ENCODE assay signal across 14 cellular contexts in genomic region chr9:121674952-121675351, GRCh38. TPM values are rescaled to one million over a fixed set of nuclear protein-coding genes. Genes with fewer than 3 reads are reported as not detected.
DNase-seq lines count a peak whose midpoint lies in the region; ATAC-seq and TF ChIP-seq lines count a peak whose summit lies in the region.
"Had no signal": no experiment of that assay in that cellular context is flagged by ENCODE, and none has a peak within 500 bp of the region (broad histone marks: within the 10 kb centered on the region; RNA-seq: fewer than 3 reads in every experiment).

No MANE protein-coding gene starts in this region.

- no TSS peak for BruUV-seq in HCT116 (replicated peaks; lab: Mats Ljungman, UMichigan)

- TF ChIP-seq POLR2A in HCT116 (IDR thresholded peaks at IDR 0.05; ENCODE audit: borderline replicate concordance, extremely low read depth, insufficient read depth, insufficient read length): no peak

- intact Hi-C loops in HCT116 (cut with micrococcal nuclease): no loop called here

- ATAC-seq in HCT116: peak; percentile 74
- peak; percentile 74 for ATAC-seq in WTC11
- ATAC-seq: body of pancreas had no signal

- TF ChIP-seq CTCF in HCT116 (IDR thresholded peaks at IDR 0.05 in 2 of 3, conservative IDR thresholded peaks at IDR 0.05 in 1 of 3; ENCODE audit: borderline replicate concordance in 1 of 3, insufficient read depth in 1 of 3, low read depth in 2 of 3, low read length in 2 of 3) (no peak), WTC11 (IDR thresholded peaks at IDR 0.05) (no peak)

- no peaks in the 10 kb centered on the region; the same call in 1 of the 2 replicates for H3K79me2 ChIP-seq in HCT116 (ENCODE audit: insufficient read depth, low read length)

- peaks cover 20 to 26% of the 10 kb centered on the region in 2 experiments for H3K4me1 ChIP-seq in HCT116 (ENCODE audit: control insufficient read depth in 1 of 2, insufficient read depth in 2 of 2, low read length in 2 of 2)
- H3K4me1 ChIP-seq: parathyroid adenoma had no signal

- no peak overlapping the region for H3K27ac ChIP-seq in HCT116 (ENCODE audit: low read depth, low read length)
- H3K27ac ChIP-seq: parathyroid adenoma had no signal

- H3K4me2 ChIP-seq in HCT116 (ENCODE audit: low read length): peak overlapping the region; percentile 42; the same call in 1 of the 2 replicates

- H3K27me3 Mint-ChIP-seq in WTC11 (ENCODE audit: low read depth): no peaks in the 10 kb centered on the region

- DNase-seq in A172 (ENCODE audit: low spot score): peak; percentile 80
- DNase-seq in HCT116 (ENCODE audit: low read depth, low spot score): no peak
- no peak for DNase-seq in WTC11 (ENCODE audit: low spot score)
- peak; percentile 70 for DNase-seq in iPS-NIHi7 (ENCODE audit: extremely low spot score)
- no peak for DNase-seq in GDM1 (lab: John Stamatoyannopoulos, UW)
- DNase-seq in NCI-H510A treated with DMSO at 0.1 percent for 48 hours (lab: John Stamatoyannopoulos, UW): no peak
- no peak for DNase-seq in NCI-H345 (lab: John Stamatoyannopoulos, UW)
- no peak for DNase-seq in NCI-H1092 treated with DMSO at 0.1 percent for 48 hours (lab: John Stamatoyannopoulos, UW)
- DNase-seq: activated CD4-positive, alpha-beta T cell treated with anti-CD3 and anti-CD28 coated beads for 48 hours; body of pancreas; midbrain; NCI-H1930 had no signal

- no peak overlapping the region for H3K27ac Mint-ChIP-seq in WTC11
- H3K27ac Mint-ChIP-seq: activated T-helper 1 cell treated with anti-CD3 and anti-CD28 coated beads, Interleukin-12 subunit alpha, Interleukin-12 subunit beta, Interleukin-2, Interleukin-4 antibody, amounts not matched to agents 30 ng/mL and 10 ng/mL and 1 ng/mL, durations not matched to agents 14 hours and 24 hours and 36 hours had no signal

- no peaks in the 10 kb centered on the region for H3K9me2 ChIP-seq in HCT116 (ENCODE audit: insufficient read depth)

- H3K9me3 ChIP-seq in HCT116 (ENCODE audit: control insufficient read depth in 1 of 2, insufficient read depth in 1 of 2, low read depth in 1 of 2, low read length in 2 of 2): no peaks in the 10 kb centered on the region
- H3K9me3 ChIP-seq: body of pancreas had no signal

- H3K9ac ChIP-seq in HCT116 (ENCODE audit: low read length): no peak overlapping the region
- H3K9ac ChIP-seq: parathyroid adenoma had no signal

- H2AFZ ChIP-seq in HCT116 (ENCODE audit: low read depth, low read length, poor library complexity, severe bottlenecking): no peak overlapping the region
- H2AFZ ChIP-seq: parathyroid adenoma had no signal

- CTCF ChIA-PET in HCT116 (lab: Charles Lee): interaction anchor here (0.6 to 1.1 kb wide), 3 partner anchors 9 to 13 kb away, joined by 3 read pairs; no protein-coding TSS in a partner anchor
- CTCF ChIA-PET in WTC11 (lab: Charles Lee): interaction anchor here (0.5 to 3.2 kb wide), 6 partner anchors 9 to 279 kb away, joined by 3 to 30 read pairs (median 4); no protein-coding TSS in a partner anchor

- no peak for TF ChIP-seq RAD21 in HCT116 (IDR thresholded peaks at IDR 0.05; ENCODE audit: low read depth)

- POLR2A ChIA-PET in HCT116 (lab: Charles Lee): no interaction called here
- POLR2A ChIA-PET in WTC11 (lab: Charles Lee): no interaction called here

- H3K9me3 Mint-ChIP-seq in WTC11: 0 out of 2 replicates have a peak, but pooled peaks cover 2% of the 10 kb centered on the region
- H3K9me3 Mint-ChIP-seq: activated T-helper 1 cell treated with anti-CD3 and anti-CD28 coated beads, Interleukin-12 subunit alpha, Interleukin-12 subunit beta, Interleukin-2, Interleukin-4 antibody, amounts not matched to agents 30 ng/mL and 10 ng/mL and 1 ng/mL, durations not matched to agents 14 hours and 24 hours and 36 hours had no signal

- H3K4me3 ChIP-seq in HCT116 (replicated peaks in 1 of 2; ENCODE audit: low read depth in 1 of 2, low read length in 2 of 2): no peak overlapping the region
- H3K4me3 ChIP-seq: body of pancreas had no signal

- peaks cover 14% of the 10 kb centered on the region for H3K4me1 Mint-ChIP-seq in WTC11

- no peaks in the 10 kb centered on the region for H3K36me3 ChIP-seq in HCT116 (ENCODE audit: control insufficient read depth in 1 of 2, insufficient read depth in 2 of 2, low read length in 2 of 2)

- peaks cover 4% of the 10 kb centered on the region for H3K36me3 Mint-ChIP-seq in WTC11

- H4K20me1 ChIP-seq in HCT116 (ENCODE audit: insufficient read depth): no peaks in the 10 kb centered on the region

- H3K27me3 ChIP-seq in HCT116 (ENCODE audit: insufficient read depth, low read length): no peaks in the 10 kb centered on the region
- H3K27me3 ChIP-seq: body of pancreas had no signal

- H3K4me3 Mint-ChIP-seq in WTC11: no peak overlapping the region
- H3K4me3 Mint-ChIP-seq: activated T-helper 1 cell treated with anti-CD3 and anti-CD28 coated beads, Interleukin-12 subunit alpha, Interleukin-12 subunit beta, Interleukin-2, Interleukin-4 antibody, amounts not matched to agents 30 ng/mL and 10 ng/mL and 1 ng/mL, durations not matched to agents 14 hours and 24 hours and 36 hours had no signal

- RAD21 ChIA-PET in HCT116 (lab: Charles Lee; ENCODE audit: low non-redundant PET in 1 of 2, low total read pairs in 2 of 2, uncharacterized antibody in 2 of 2, unreplicated experiment in 2 of 2): no interaction called here

TF ChIP-seq in HCT116, 20 proteins besides CTCF, POLR2A, EP300 and RAD21:
- TF ChIP-seq TCF7L2 (IDR thresholded peaks at IDR 0.05; ENCODE audit: borderline replicate concordance, extremely low read depth, insufficient read depth, insufficient read length) (peak; percentile 12), SRF (IDR thresholded peaks at IDR 0.05; ENCODE audit: low read depth) (no peak), FOSL1 (IDR thresholded peaks at IDR 0.05; ENCODE audit: low read depth) (peak; percentile 28; the same call in 1 of the 2 replicates)

TF ChIP-seq in WTC11, 78 proteins besides CTCF, POLR2A, EP300 and RAD21:
- TF ChIP-seq ELF4 (CRISPR knock-in tag; IDR thresholded peaks at IDR 0.05; ENCODE audit: low read depth): no peak
- no peak for TF ChIP-seq PRRX2 (CRISPR knock-in tag; IDR thresholded peaks at IDR 0.05)
- TF ChIP-seq KAT7 (CRISPR knock-in tag; IDR thresholded peaks at IDR 0.05; ENCODE audit: borderline replicate concordance): no peak
- no peak for TF ChIP-seq IRF1 (CRISPR knock-in tag; IDR thresholded peaks at IDR 0.05)
- TF ChIP-seq, protein P1, sequence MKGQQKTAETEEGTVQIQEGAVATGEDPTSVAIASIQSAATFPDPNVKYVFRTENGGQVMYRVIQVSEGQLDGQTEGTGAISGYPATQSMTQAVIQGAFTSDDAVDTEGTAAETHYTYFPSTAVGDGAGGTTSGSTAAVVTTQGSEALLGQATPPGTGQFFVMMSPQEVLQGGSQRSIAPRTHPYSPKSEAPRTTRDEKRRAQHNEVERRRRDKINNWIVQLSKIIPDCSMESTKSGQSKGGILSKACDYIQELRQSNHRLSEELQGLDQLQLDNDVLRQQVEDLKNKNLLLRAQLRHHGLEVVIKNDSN (CRISPR knock-in tag; IDR thresholded peaks at IDR 0.05): no peak

RNA-seq across cellular contexts. Expression of gene DAB2IP, which starts 23.5 kb away (rescaled TPM):
- total RNA-seq in A172 (2014; rRNA removed; shearing (Covaris generic)): 15.8 and 19.1 TPM in 2 replicates
- total RNA-seq in HCT116 (2021; ENCODE audit: unreplicated experiment) (31.0 TPM), WTC11 (2021) (35.0 to 52.6 TPM (median 35.7 TPM) in 3 replicates)
- polyA plus RNA-seq in HCT116 (2012): 15.1 and 18.9 TPM in 2 replicates
- total RNA-seq: activated T-helper 1 cell treated with anti-CD3 and anti-CD28 coated beads, Interleukin-12 subunit alpha, Interleukin-12 subunit beta, Interleukin-2, Interleukin-4 antibody, amounts not matched to agents 30 ng/mL and 10 ng/mL and 1 ng/mL, durations not matched to agents 14 hours and 24 hours and 36 hours had no signal

Comparison
In these comparisons a context has a peak if more than half of its experiments do, and no peak if none do; other contexts are left out.
1. DNase-seq: peak in A172 (single experiment) and iPS-NIHi7 (single experiment); none in HCT116 (single experiment), WTC11 (single experiment), GDM1 (single experiment), NCI-H510A treated with DMSO at 0.1 percent for 48 hours (single experiment), NCI-H345 (single experiment) and NCI-H1092 treated with DMSO at 0.1 percent for 48 hours (single experiment).